Comparison of ENCODE assay signal across 11 cellular contexts in genomic region chr20:44271915-44272663, GRCh38. TPM values are rescaled to one million over a fixed set of nuclear protein-coding genes. Genes with fewer than 3 reads are reported as not detected.
A peak's percentile ranks its signal among the peaks of the same experiment; 100 is the strongest.
DNase-seq lines count a peak whose midpoint lies in the region; ATAC-seq and TF ChIP-seq lines count a peak whose summit lies in the region.
"Had no signal": no experiment of that assay in that cellular context is flagged by ENCODE, and none has a peak within 500 bp of the region (broad histone marks: within the 10 kb centered on the region; RNA-seq: fewer than 3 reads in every experiment).

No MANE protein-coding gene starts in this region.

- no peak overlapping the region for H3K27ac ChIP-seq in HEK293 (ENCODE audit: extremely low read depth, low read depth, low read length)
- H3K27ac ChIP-seq in ovary: no peak overlapping the region

- H3K27me3 ChIP-seq in ovary: no peaks in the 10 kb centered on the region

- 63 to 77% (median 71%) methylated on average over 14 of the region's 14 CpGs for WGBS in ovary, 3 donors

- H3K9me3 ChIP-seq in HEK293 (ENCODE audit: control insufficient read depth, insufficient read depth, low read depth, low read length) (no peaks in the 10 kb centered on the region), ovary (no peaks in the 10 kb centered on the region)

- TF ChIP-seq POLR2A in ovary (IDR thresholded peaks at IDR 0.05): no peak

- intact Hi-C loops in ovary (cut with DNase I): no loop called here

- ATAC-seq in HG03095 (IDR thresholded peaks at IDR 0.05; ENCODE audit: unreplicated experiment): no peak
- ATAC-seq: activated naive CD8-positive, alpha-beta T cell treated with anti-CD3 and anti-CD28 coated beads, Interleukin-2, amount 50 U/mL, for 24 hours; effector memory CD8-positive, alpha-beta T cell had no signal

- H3K4me1 ChIP-seq in HEK293 (ENCODE audit: control insufficient read depth, insufficient read depth, low read length): no peaks in the 10 kb centered on the region
- no peaks in the 10 kb centered on the region for H3K4me1 ChIP-seq in ovary (ENCODE audit: insufficient read depth)

- CTCF ChIA-PET in HEK293 (lab: Yijun Ruan, JAX): interaction anchor here (1.3 to 2.1 kb wide), 2 partner anchors 21 to 55 kb away, joined by 6 to 8 read pairs; no protein-coding TSS in a partner anchor

- POLR2A ChIA-PET in HEK293 (lab: Yijun Ruan, JAX): no interaction called here

- no peak for TF ChIP-seq EP300 in ovary (IDR thresholded peaks at IDR 0.05)

- TF ChIP-seq CTCF in HEK293 (tag by site-specific recombination; IDR thresholded peaks at IDR 0.05): no peak
- no peak for TF ChIP-seq CTCF in ovary (IDR thresholded peaks at IDR 0.05)

- H3K36me3 ChIP-seq in HEK293 (ENCODE audit: control insufficient read depth in 2 of 2, insufficient read depth in 1 of 2, low read length in 2 of 2): no peaks in the 10 kb centered on the region
- no peaks in the 10 kb centered on the region for H3K36me3 ChIP-seq in ovary

- peak; percentile 41 for DNase-seq in ELF-1 (ENCODE audit: low read depth, low spot score)
- peak; percentile 3 for DNase-seq in T-helper 9 cell
- peak; percentile 81 for DNase-seq in iPS-NIHi7 (ENCODE audit: extremely low spot score)
- no peak for DNase-seq in stimulated activated naive CD4-positive, alpha-beta T cell treated with Interleukin-2 at 50 U/mL for 16 hours (lab: John Stamatoyannopoulos, UW)
- DNase-seq in ovary: no peak
- DNase-seq: activated naive CD8-positive, alpha-beta T cell treated with anti-CD3 and anti-CD28 coated beads, Interleukin-2, amount 50 U/mL, for 24 hours; DMS79 treated with DMSO at 0.1 percent for 48 hours; effector memory CD8-positive, alpha-beta T cell; NCI-H1930 had no signal

- no peak overlapping the region for H3K4me3 ChIP-seq in HEK293 (ENCODE audit: low read depth, low read length)
- H3K4me3 ChIP-seq in ovary: no peak overlapping the region

TF ChIP-seq in HEK293, 187 proteins besides CTCF, POLR2A, EP300 and RAD21:
- TF ChIP-seq ATF2 (tag by site-specific recombination; IDR thresholded peaks at IDR 0.05; ENCODE audit: low read depth) (peak; percentile 45; the same call in 1 of the 2 replicates), KLF10 (tag by site-specific recombination; IDR thresholded peaks at IDR 0.05) (no peak), ZIC2 (tag by site-specific recombination; IDR thresholded peaks at IDR 0.05) (peak; percentile 81), ZNF785 (tag by site-specific recombination; IDR thresholded peaks at IDR 0.05) (0 out of 2 replicates have a peak, but pooled peaks have one; percentile 30)
TF ChIP-seq in HEK293: peak in this region for 3.

RNA-seq across cellular contexts. Expression of gene GDAP1L1, which starts 25.0 kb away (rescaled TPM):
- total RNA-seq in ovary: 1 to 10 TPM; 1.3 to 3.3 (median 1.7) TPM
- polyA plus RNA-seq in ovary: 1 to 10 TPM in 1 of 2 donors, under 1 TPM in 1; 0.72 to 1.6 TPM

RNA-seq across cellular contexts. Expression of gene FITM2, which starts 38.9 kb away (rescaled TPM):
- total RNA-seq in ovary: 1 to 10 TPM; 4.4 to 9.3 (median 8.0) TPM
- polyA plus RNA-seq in ovary: 10 to 100 TPM in 1 of 2 donors, 1 to 10 TPM in 1; 3.6 to 15.4 TPM

Comparison
In these comparisons a context has a peak if more than half of its experiments do, and no peak if none do; other contexts are left out.
1. DNase-seq: peak in ELF-1 (single experiment), T-helper 9 cell (single experiment) and iPS-NIHi7 (single experiment); none in stimulated activated naive CD4-positive, alpha-beta T cell treated with Interleukin-2 at 50 U/mL for 16 hours (single experiment) and ovary (0 of 5).